2 cellular contexts compared by ENCODE assay signal in genomic region chr12:120628919-120629318, GRCh38.
TF ChIP-seq lines count a peak whose summit lies in the region.

No MANE protein-coding gene starts in this region.

TF ChIP-seq in Ishikawa, 13 proteins besides CTCF, POLR2A, EP300 and RAD21:
- TF ChIP-seq, protein P1, sequence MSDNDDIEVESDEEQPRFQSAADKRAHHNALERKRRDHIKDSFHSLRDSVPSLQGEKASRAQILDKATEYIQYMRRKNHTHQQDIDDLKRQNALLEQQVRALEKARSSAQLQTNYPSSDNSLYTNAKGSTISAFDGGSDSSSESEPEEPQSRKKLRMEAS (IDR thresholded peaks at IDR 0.05) = no peak
- TF ChIP-seq TEAD4 (IDR thresholded peaks at IDR 0.05) (no peak), NFIC (IDR thresholded peaks at IDR 0.05) (no peak), REST (IDR thresholded peaks at IDR 0.05; ENCODE audit: low read depth) (no peak), EGR1 (IDR thresholded peaks at IDR 0.05) (no peak), TCF12 (IDR thresholded peaks at IDR 0.05; ENCODE audit: low read depth) (no peak), TAF1 (IDR thresholded peaks at IDR 0.05; ENCODE audit: low read depth) (no peak), YY1 (IDR thresholded peaks at IDR 0.05; ENCODE audit: low read depth) (no peak), CREB1 (IDR thresholded peaks at IDR 0.05; ENCODE audit: low read depth) (no peak)
- TF ChIP-seq, protein P2, sequence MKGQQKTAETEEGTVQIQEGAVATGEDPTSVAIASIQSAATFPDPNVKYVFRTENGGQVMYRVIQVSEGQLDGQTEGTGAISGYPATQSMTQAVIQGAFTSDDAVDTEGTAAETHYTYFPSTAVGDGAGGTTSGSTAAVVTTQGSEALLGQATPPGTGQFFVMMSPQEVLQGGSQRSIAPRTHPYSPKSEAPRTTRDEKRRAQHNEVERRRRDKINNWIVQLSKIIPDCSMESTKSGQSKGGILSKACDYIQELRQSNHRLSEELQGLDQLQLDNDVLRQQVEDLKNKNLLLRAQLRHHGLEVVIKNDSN (IDR thresholded peaks at IDR 0.05) = no peak

TF ChIP-seq in HepG2, 621 proteins besides CTCF, POLR2A, EP300 and RAD21 (continues in another document):
- no peak for TF ChIP-seq SMARCE1 (IDR thresholded peaks at IDR 0.05; ENCODE audit: borderline replicate concordance)
- TF ChIP-seq ZNF562 (CRISPR knock-in tag; IDR thresholded peaks at IDR 0.05; ENCODE audit: borderline replicate concordance) = no peak
- no peak for TF ChIP-seq MYNN (CRISPR knock-in tag; IDR thresholded peaks at IDR 0.05; ENCODE audit: low read depth)
- no peak for TF ChIP-seq YY1 (IDR thresholded peaks at IDR 0.05; ENCODE audit: insufficient read depth, insufficient replicate concordance, low read depth, low read length)
- no peak for TF ChIP-seq EZH2 (conservative IDR thresholded peaks at IDR 0.05; ENCODE audit: low read depth, low read length)
- TF ChIP-seq TAF15 (IDR thresholded peaks at IDR 0.05; ENCODE audit: low read depth, low read length, poor library complexity, severe bottlenecking) = no peak
- TF ChIP-seq KDM2A (CRISPR knock-in tag; IDR thresholded peaks at IDR 0.05; ENCODE audit: borderline replicate concordance, low read depth) = 0 out of 2 replicates have a peak, but pooled peaks have one; percentile 21
- peak; percentile 44 for TF ChIP-seq STAG1 (CRISPR knock-in tag; IDR thresholded peaks at IDR 0.05)
- no peak for TF ChIP-seq PAF1 (CRISPR knock-in tag; IDR thresholded peaks at IDR 0.05)
- no peak for TF ChIP-seq PHF21A (CRISPR knock-in tag; IDR thresholded peaks at IDR 0.05)
- no peak for TF ChIP-seq ZBTB21 (CRISPR knock-in tag; IDR thresholded peaks at IDR 0.05)
- no peak for TF ChIP-seq ZNF564 (CRISPR knock-in tag; IDR thresholded peaks at IDR 0.05)
- TF ChIP-seq ETV6 (CRISPR knock-in tag; conservative IDR thresholded peaks at IDR 0.05) = no peak
- no peak for TF ChIP-seq NR2F6 (IDR thresholded peaks at IDR 0.05)
- 0 out of 2 replicates have a peak, but pooled peaks have one; percentile 11 for TF ChIP-seq NR2F6 (CRISPR knock-in tag; IDR thresholded peaks at IDR 0.05)
- no peak for TF ChIP-seq ZNF678 (CRISPR knock-in tag; IDR thresholded peaks at IDR 0.05)
- TF ChIP-seq SMAD1 (CRISPR knock-in tag; IDR thresholded peaks at IDR 0.05; ENCODE audit: borderline replicate concordance, low read depth) = no peak
- TF ChIP-seq, protein P3, sequence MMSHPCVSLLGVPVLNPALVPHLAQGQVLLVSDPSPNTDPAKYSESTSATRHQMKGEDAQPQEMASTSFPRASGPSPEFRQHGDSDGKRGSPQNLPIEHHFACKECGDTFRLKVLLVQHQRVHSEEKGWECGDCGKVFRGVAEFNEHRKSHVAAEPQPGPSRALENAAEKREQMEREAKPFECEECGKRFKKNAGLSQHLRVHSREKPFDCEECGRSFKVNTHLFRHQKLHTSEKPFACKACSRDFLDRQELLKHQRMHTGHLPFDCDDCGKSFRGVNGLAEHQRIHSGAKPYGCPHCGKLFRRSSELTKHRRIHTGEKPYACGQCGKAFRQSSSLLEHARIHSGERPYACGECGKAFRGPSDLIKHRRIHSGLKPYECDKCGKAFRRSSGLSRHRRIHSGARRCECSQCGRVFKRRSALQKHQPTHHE (CRISPR knock-in tag; IDR thresholded peaks at IDR 0.05; ENCODE audit: borderline replicate concordance) = no peak
- TF ChIP-seq ZNF383 (CRISPR knock-in tag; IDR thresholded peaks at IDR 0.05; ENCODE audit: borderline replicate concordance) = no peak
- TF ChIP-seq ZBTB20 (CRISPR knock-in tag; IDR thresholded peaks at IDR 0.05; ENCODE audit: borderline replicate concordance, low read depth) = no peak
- peak; percentile 27 for TF ChIP-seq TEAD3 (CRISPR knock-in tag; optimal IDR thresholded peaks at IDR 0.05; ENCODE audit: borderline replicate concordance)
- TF ChIP-seq, protein P4, sequence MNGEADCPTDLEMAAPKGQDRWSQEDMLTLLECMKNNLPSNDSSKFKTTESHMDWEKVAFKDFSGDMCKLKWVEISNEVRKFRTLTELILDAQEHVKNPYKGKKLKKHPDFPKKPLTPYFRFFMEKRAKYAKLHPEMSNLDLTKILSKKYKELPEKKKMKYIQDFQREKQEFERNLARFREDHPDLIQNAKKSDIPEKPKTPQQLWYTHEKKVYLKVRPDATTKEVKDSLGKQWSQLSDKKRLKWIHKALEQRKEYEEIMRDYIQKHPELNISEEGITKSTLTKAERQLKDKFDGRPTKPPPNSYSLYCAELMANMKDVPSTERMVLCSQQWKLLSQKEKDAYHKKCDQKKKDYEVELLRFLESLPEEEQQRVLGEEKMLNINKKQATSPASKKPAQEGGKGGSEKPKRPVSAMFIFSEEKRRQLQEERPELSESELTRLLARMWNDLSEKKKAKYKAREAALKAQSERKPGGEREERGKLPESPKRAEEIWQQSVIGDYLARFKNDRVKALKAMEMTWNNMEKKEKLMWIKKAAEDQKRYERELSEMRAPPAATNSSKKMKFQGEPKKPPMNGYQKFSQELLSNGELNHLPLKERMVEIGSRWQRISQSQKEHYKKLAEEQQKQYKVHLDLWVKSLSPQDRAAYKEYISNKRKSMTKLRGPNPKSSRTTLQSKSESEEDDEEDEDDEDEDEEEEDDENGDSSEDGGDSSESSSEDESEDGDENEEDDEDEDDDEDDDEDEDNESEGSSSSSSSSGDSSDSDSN (CRISPR knock-in tag; IDR thresholded peaks at IDR 0.05) = 0 out of 2 replicates have a peak, but pooled peaks have one; percentile 37
- no peak for TF ChIP-seq ZFP36L1 (CRISPR knock-in tag; IDR thresholded peaks at IDR 0.05)
- TF ChIP-seq ZNF644 (CRISPR knock-in tag; IDR thresholded peaks at IDR 0.05; ENCODE audit: low read depth) = no peak
- no peak for TF ChIP-seq SPEN (CRISPR knock-in tag; IDR thresholded peaks at IDR 0.05; ENCODE audit: low read depth)
- TF ChIP-seq, protein P5, sequence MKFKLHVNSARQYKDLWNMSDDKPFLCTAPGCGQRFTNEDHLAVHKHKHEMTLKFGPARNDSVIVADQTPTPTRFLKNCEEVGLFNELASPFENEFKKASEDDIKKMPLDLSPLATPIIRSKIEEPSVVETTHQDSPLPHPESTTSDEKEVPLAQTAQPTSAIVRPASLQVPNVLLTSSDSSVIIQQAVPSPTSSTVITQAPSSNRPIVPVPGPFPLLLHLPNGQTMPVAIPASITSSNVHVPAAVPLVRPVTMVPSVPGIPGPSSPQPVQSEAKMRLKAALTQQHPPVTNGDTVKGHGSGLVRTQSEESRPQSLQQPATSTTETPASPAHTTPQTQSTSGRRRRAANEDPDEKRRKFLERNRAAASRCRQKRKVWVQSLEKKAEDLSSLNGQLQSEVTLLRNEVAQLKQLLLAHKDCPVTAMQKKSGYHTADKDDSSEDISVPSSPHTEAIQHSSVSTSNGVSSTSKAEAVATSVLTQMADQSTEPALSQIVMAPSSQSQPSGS (CRISPR knock-in tag; IDR thresholded peaks at IDR 0.05) = no peak
- TF ChIP-seq, protein P6, sequence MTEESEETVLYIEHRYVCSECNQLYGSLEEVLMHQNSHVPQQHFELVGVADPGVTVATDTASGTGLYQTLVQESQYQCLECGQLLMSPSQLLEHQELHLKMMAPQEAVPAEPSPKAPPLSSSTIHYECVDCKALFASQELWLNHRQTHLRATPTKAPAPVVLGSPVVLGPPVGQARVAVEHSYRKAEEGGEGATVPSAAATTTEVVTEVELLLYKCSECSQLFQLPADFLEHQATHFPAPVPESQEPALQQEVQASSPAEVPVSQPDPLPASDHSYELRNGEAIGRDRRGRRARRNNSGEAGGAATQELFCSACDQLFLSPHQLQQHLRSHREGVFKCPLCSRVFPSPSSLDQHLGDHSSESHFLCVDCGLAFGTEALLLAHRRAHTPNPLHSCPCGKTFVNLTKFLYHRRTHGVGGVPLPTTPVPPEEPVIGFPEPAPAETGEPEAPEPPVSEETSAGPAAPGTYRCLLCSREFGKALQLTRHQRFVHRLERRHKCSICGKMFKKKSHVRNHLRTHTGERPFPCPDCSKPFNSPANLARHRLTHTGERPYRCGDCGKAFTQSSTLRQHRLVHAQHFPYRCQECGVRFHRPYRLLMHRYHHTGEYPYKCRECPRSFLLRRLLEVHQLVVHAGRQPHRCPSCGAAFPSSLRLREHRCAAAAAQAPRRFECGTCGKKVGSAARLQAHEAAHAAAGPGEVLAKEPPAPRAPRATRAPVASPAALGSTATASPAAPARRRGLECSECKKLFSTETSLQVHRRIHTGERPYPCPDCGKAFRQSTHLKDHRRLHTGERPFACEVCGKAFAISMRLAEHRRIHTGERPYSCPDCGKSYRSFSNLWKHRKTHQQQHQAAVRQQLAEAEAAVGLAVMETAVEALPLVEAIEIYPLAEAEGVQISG (CRISPR knock-in tag; IDR thresholded peaks at IDR 0.05) = peak; percentile 77
- no peak for TF ChIP-seq ZNF34 (CRISPR knock-in tag; IDR thresholded peaks at IDR 0.05; ENCODE audit: borderline replicate concordance)
- no peak for TF ChIP-seq ZNF629 (CRISPR knock-in tag; conservative IDR thresholded peaks at IDR 0.05)
- TF ChIP-seq ATF1 (CRISPR knock-in tag; IDR thresholded peaks at IDR 0.05) = no peak
- TF ChIP-seq ZNF20 (CRISPR knock-in tag; IDR thresholded peaks at IDR 0.05) = no peak
- no peak for TF ChIP-seq NR1H2 (CRISPR knock-in tag; IDR thresholded peaks at IDR 0.05; ENCODE audit: borderline replicate concordance, low read depth)
- TF ChIP-seq SNAPC5 (CRISPR knock-in tag; IDR thresholded peaks at IDR 0.05; ENCODE audit: borderline replicate concordance) = no peak
- no peak for TF ChIP-seq CEBPB (IDR thresholded peaks at IDR 0.05; ENCODE audit: borderline replicate concordance, low read depth, low read length)
- TF ChIP-seq ATM (IDR thresholded peaks at IDR 0.05; ENCODE audit: borderline replicate concordance) = no peak
- TF ChIP-seq ISL2 (CRISPR knock-in tag; IDR thresholded peaks at IDR 0.05) = no peak
- no peak for TF ChIP-seq GZF1 (CRISPR knock-in tag; IDR thresholded peaks at IDR 0.05)
- TF ChIP-seq GTF2F1 (IDR thresholded peaks at IDR 0.05; ENCODE audit: low read length) = no peak
- no peak for TF ChIP-seq NFYB (CRISPR knock-in tag; IDR thresholded peaks at IDR 0.05)
- TF ChIP-seq ZBTB3 (CRISPR knock-in tag; IDR thresholded peaks at IDR 0.05; ENCODE audit: borderline replicate concordance, low read depth) = no peak
- TF ChIP-seq POLR2AphosphoS2 (IDR thresholded peaks at IDR 0.05; ENCODE audit: low read depth, low read length) = no peak
- no peak for TF ChIP-seq CCAR2 (optimal IDR thresholded peaks at IDR 0.05; ENCODE audit: low read depth, low read length)
- no peak for TF ChIP-seq ZNF556 (CRISPR knock-in tag; IDR thresholded peaks at IDR 0.05; ENCODE audit: borderline replicate concordance)
- no peak for TF ChIP-seq SIN3A (IDR thresholded peaks at IDR 0.05; ENCODE audit: borderline replicate concordance, low read depth, low read length)
- TF ChIP-seq CENPT (CRISPR knock-in tag; IDR thresholded peaks at IDR 0.05; ENCODE audit: low read depth) = no peak
- TF ChIP-seq ZNF142 (CRISPR knock-in tag; IDR thresholded peaks at IDR 0.05) = no peak
- no peak for TF ChIP-seq ZNF605 (CRISPR knock-in tag; IDR thresholded peaks at IDR 0.05)
- no peak for TF ChIP-seq ATF3 (CRISPR knock-in tag; IDR thresholded peaks at IDR 0.05)
- no peak for TF ChIP-seq ZFP41 (CRISPR knock-in tag; IDR thresholded peaks at IDR 0.05; ENCODE audit: borderline replicate concordance)
- 0 out of 2 replicates have a peak, but pooled peaks have one; percentile 32 for TF ChIP-seq ZFX (CRISPR knock-in tag; IDR thresholded peaks at IDR 0.05; ENCODE audit: low read depth)
- no peak for TF ChIP-seq MED8 (CRISPR knock-in tag; IDR thresholded peaks at IDR 0.05; ENCODE audit: insufficient replicate concordance)
- TF ChIP-seq WIZ (CRISPR knock-in tag; IDR thresholded peaks at IDR 0.05) = no peak
- TF ChIP-seq, protein P7, sequence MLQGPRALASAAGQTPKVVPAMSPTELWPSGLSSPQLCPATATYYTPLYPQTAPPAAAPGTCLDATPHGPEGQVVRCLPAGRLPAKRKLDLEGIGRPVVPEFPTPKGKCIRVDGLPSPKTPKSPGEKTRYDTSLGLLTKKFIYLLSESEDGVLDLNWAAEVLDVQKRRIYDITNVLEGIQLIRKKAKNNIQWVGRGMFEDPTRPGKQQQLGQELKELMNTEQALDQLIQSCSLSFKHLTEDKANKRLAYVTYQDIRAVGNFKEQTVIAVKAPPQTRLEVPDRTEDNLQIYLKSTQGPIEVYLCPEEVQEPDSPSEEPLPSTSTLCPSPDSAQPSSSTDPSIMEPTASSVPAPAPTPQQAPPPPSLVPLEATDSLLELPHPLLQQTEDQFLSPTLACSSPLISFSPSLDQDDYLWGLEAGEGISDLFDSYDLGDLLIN (CRISPR knock-in tag; IDR thresholded peaks at IDR 0.05; ENCODE audit: borderline replicate concordance) = no peak
